ENCODE assay signal across 18 cellular contexts in genomic region chr6:122676688-122677087, GRCh38.
A peak's percentile ranks its signal among the peaks of the same experiment; 100 is the strongest.
DNase-seq lines count a peak whose midpoint lies in the region; ATAC-seq and TF ChIP-seq lines count a peak whose summit lies in the region.
"Had no signal": no experiment of that assay in that cellular context is flagged by ENCODE, and none has a peak within 500 bp of the region (broad histone marks: within the 10 kb centered on the region; RNA-seq: fewer than 3 reads in every experiment).

No MANE protein-coding gene starts in this region.

- TF ChIP-seq CTCF in PC-3 (conservative IDR thresholded peaks at IDR 0.05; ENCODE audit: low read depth, low read length) (no peak), VCaP (conservative IDR thresholded peaks at IDR 0.05) (no peak)

- POLR2A ChIA-PET in PC-3 (lab: Charles Lee; ENCODE audit: unreplicated experiment) = interaction anchor here (0.6 to 1.5 kb wide), 2 partner anchors 31 to 66 kb away, joined by 4 to 5 read pairs; partner anchors contain the start of gene PKIB

- H3K36me3 ChIP-seq in PC-3 (ENCODE audit: low read depth, low read length) = no peaks in the 10 kb centered on the region
- H3K36me3 ChIP-seq: BLaER1 treated with 17β-estradiol and CSF1 and Interleukin-3, amounts not matched to agents 10 nM and 100 nM had no signal

- no peak overlapping the region for H2AFZ ChIP-seq in PC-3 (ENCODE audit: low read length)

- H3K27me3 ChIP-seq in PC-3 (ENCODE audit: low read length) = no peaks in the 10 kb centered on the region
- H3K27me3 ChIP-seq: BLaER1 treated with 17β-estradiol and CSF1 and Interleukin-3, amounts not matched to agents 10 nM and 100 nM had no signal

- H3F3A ChIP-seq in PC-3 (ENCODE audit: low read length, unreplicated experiment) = no peaks in the 10 kb centered on the region

- H3K9me2 ChIP-seq in PC-3 (replicated peaks; ENCODE audit: low read length) = no peaks in the 10 kb centered on the region

- no TSS peak for BruUV-seq in PC-3 (replicated peaks; lab: Mats Ljungman, UMichigan)

- H3K4me1 ChIP-seq in PC-3 (ENCODE audit: insufficient read depth, low read length) = peaks cover 13% of the 10 kb centered on the region
- H3K4me1 ChIP-seq: A549 had no signal

- no peaks in the 10 kb centered on the region for H3K79me2 ChIP-seq in PC-3 (ENCODE audit: low read length)

- H3K27ac ChIP-seq in PC-3 (ENCODE audit: low read length) (peak overlapping the region; percentile 50), VCaP (peak overlapping the region; percentile 13; the same call in 1 of the 2 replicates)
- H3K27ac ChIP-seq: 22Rv1, A549, C4-2B had no signal

- DNase-seq in HT-29 (ENCODE audit: low spot score) (peak; percentile 32), PC-3 (peak; percentile 7), NOMO-1 treated with dmso at 0.1 percent for 144 hours (lab: John Stamatoyannopoulos, UW; ENCODE audit: unreplicated experiment) (no peak)
- DNase-seq: AML-193; Caco-2; Calu3; CD4-positive, alpha-beta T cell; CD8-positive, alpha-beta T cell; DND-41; EL; GDM1 had no signal

- no peak overlapping the region for H3K4me3 ChIP-seq in PC-3 (ENCODE audit: low read length)
- H3K4me3 ChIP-seq: A549; BLaER1 treated with 17β-estradiol and CSF1 and Interleukin-3, amounts not matched to agents 10 nM and 100 nM; GM12878 had no signal

- no peak overlapping the region for H3K4me2 ChIP-seq in PC-3 (ENCODE audit: low read length)
- H3K4me2 ChIP-seq: A549 had no signal

- H3K9me3 ChIP-seq in PC-3 (ENCODE audit: low read length) = no peaks in the 10 kb centered on the region
- H3K9me3 ChIP-seq: A549, Caco-2 had no signal

- ATAC-seq in PC-3 (peak; percentile 67), HG03159 (IDR thresholded peaks at IDR 0.05; ENCODE audit: unreplicated experiment) (no peak)
- ATAC-seq: A549; CD8-positive, alpha-beta T cell; GM12878 had no signal

- H3K9ac ChIP-seq in PC-3 (ENCODE audit: low read length) = no peak overlapping the region
- H3K9ac ChIP-seq: BLaER1 treated with 17β-estradiol and CSF1 and Interleukin-3, amounts not matched to agents 10 nM and 100 nM had no signal

- intact Hi-C loops in PC-3 (cut with micrococcal nuclease) = loop anchor here (2.0 kb wide), 2 partner anchors 20 to 66 kb away; partner anchors contain the start of gene PKIB

- CTCF ChIA-PET in PC-3 (lab: Charles Lee) = no interaction called here

- no peaks in the 10 kb centered on the region for H4K20me1 ChIP-seq in PC-3 (ENCODE audit: low read length)
